In the genomic region with DNA sequence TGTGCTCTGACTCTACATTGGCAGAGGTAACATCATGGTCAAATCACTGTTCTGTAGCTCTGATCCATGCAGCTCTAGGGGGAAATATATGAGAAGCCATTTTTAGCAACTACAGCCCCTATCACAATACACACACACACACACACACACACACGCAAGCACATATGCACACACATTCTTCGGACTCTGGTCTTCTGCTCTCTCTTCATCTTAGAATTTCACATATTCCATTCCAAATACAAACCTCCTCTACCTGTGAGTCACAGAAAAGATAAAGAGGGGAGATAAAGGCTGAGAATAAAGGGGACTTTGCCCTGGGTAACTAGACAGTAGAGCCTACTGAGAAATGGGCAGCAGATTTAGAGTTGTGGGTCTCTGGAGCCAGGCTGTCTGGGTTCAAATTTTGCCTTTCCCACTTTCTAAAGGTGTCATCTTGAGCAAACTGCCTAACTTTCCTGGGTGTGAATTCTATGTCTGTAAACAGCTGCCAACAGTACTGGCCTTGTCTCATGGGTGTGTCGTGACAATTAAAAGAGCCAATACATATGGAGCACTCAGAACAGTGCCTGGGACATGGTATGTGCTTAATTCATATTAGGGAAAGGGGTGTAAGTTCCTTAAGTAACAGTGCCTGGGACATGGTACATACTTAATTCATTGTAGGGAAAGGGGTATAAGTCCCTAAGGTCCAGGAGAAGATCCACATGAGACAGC, we compare ENCODE assay signal across 23 cellular contexts. TPM values are rescaled to one million over a fixed set of nuclear protein-coding genes. Genes with fewer than 3 reads are reported as not detected.
"Had no signal": no experiment of that assay in that cellular context is flagged by ENCODE, and none has a peak within 500 bp of the region (broad histone marks: within the 10 kb centered on the region; RNA-seq: fewer than 3 reads in every experiment).

No MANE protein-coding gene starts in this region.

- H3K27me3 Mint-ChIP-seq: type B pancreatic cell had no signal

- H3K27ac Mint-ChIP-seq: effector memory CD8-positive, alpha-beta T cell; natural killer cell; stimulated activated effector memory CD8-positive, alpha-beta T cell treated with anti-CD3 and anti-CD28 coated beads, Interleukin-12 subunit alpha, Interleukin-12 subunit beta, amount 100 ng/mL, for 72 hours; type B pancreatic cell had no signal

- DNase-seq: cerebellar nuclear complex; cortex of kidney; effector memory CD8-positive, alpha-beta T cell; erythroblast; esophagus squamous epithelium; left cardiac atrium; left ventricle myocardium inferior; lower lobe of right lung; natural killer cell; stimulated activated CD4-positive, alpha-beta T cell treated with anti-CD3 and anti-CD28 coated beads, Interleukin-2, amount 100 ng/mL, for 24 hours; stimulated activated CD4-positive, alpha-beta T cell treated with anti-CD3 and anti-CD28 coated beads, Interleukin-4, amount 100 ng/mL, for 24 hours; stimulated activated naive CD4-positive, alpha-beta T cell treated with Interleukin-2 at 50 U/mL for 16 hours; stomach; thyroid gland had no signal

- H3K9me3 Mint-ChIP-seq: effector memory CD8-positive, alpha-beta T cell; natural killer cell; neural crest cell; stimulated activated effector memory CD8-positive, alpha-beta T cell treated with anti-CD3 and anti-CD28 coated beads, Interleukin-12 subunit alpha, Interleukin-12 subunit beta, amount 100 ng/mL, for 72 hours; type B pancreatic cell had no signal

- H3K4me3 Mint-ChIP-seq: effector memory CD8-positive, alpha-beta T cell; natural killer cell; neural crest cell; stimulated activated effector memory CD8-positive, alpha-beta T cell treated with anti-CD3 and anti-CD28 coated beads, Interleukin-12 subunit alpha, Interleukin-12 subunit beta, amount 100 ng/mL, for 72 hours; type B pancreatic cell had no signal

- H2AFZ ChIP-seq: parathyroid adenoma had no signal

- H3K79me2 ChIP-seq: parathyroid adenoma had no signal

- ATAC-seq: effector memory CD8-positive, alpha-beta T cell; left cardiac atrium; lower lobe of right lung; natural killer cell; sciatic nerve; stimulated activated effector memory CD8-positive, alpha-beta T cell treated with anti-CD3 and anti-CD28 coated beads, Interleukin-12 subunit alpha, Interleukin-12 subunit beta, amount 100 ng/mL, for 72 hours had no signal

- H3K36me3 ChIP-seq: esophagus squamous epithelium, left ventricle myocardium inferior, lower lobe of right lung, neutrophil, prostate gland, right atrium auricular region, stomach, thyroid gland had no signal

- H3K4me1 ChIP-seq: lower lobe of right lung, prostate gland had no signal

- H3K36me3 Mint-ChIP-seq: natural killer cell; stimulated activated effector memory CD8-positive, alpha-beta T cell treated with anti-CD3 and anti-CD28 coated beads, Interleukin-12 subunit alpha, Interleukin-12 subunit beta, amount 100 ng/mL, for 72 hours; type B pancreatic cell had no signal

- H3K4me1 Mint-ChIP-seq: natural killer cell; stimulated activated effector memory CD8-positive, alpha-beta T cell treated with anti-CD3 and anti-CD28 coated beads, Interleukin-12 subunit alpha, Interleukin-12 subunit beta, amount 100 ng/mL, for 72 hours had no signal

- H3K27me3 ChIP-seq: esophagus squamous epithelium, neutrophil, right atrium auricular region, stomach, thyroid gland had no signal

- H3K4me3 ChIP-seq: esophagus squamous epithelium, left ventricle myocardium inferior, lower lobe of right lung, prostate gland, right atrium auricular region, stomach, thyroid gland had no signal

- H3K9me3 ChIP-seq: esophagus squamous epithelium, left ventricle myocardium inferior, lower lobe of right lung, neutrophil, prostate gland, right atrium auricular region, stomach, thyroid gland had no signal

- H3K27ac ChIP-seq: esophagus squamous epithelium, left ventricle myocardium inferior, lower lobe of right lung, neutrophil, parathyroid adenoma, prostate gland, right atrium auricular region, stomach, thyroid gland had no signal

RNA-seq across cellular contexts. Expression of a gene that starts 11.6 kb away (rescaled TPM):
- total RNA-seq: dermis microvascular lymphatic vessel endothelial cell, natural killer cell had no signal
